ENCODE assay signal across 35 cellular contexts in genomic region chr2:37355735-37356134, GRCh38.
"Had no signal": no experiment of that assay in that cellular context is flagged by ENCODE, and none has a peak within 500 bp of the region (broad histone marks: within the 10 kb centered on the region; RNA-seq: fewer than 3 reads in every experiment).

No MANE protein-coding gene starts in this region.

- H3K4me3 Mint-ChIP-seq: activated CD4-positive, alpha-beta memory T cell treated with anti-CD3 and anti-CD28 coated beads for 36 hours; activated CD4-positive, alpha-beta T cell treated with anti-CD3 and anti-CD28 coated beads, Interleukin-2, amount 10 ng/mL, durations not matched to agents 24 days and 14 days; activated naive CD4-positive, alpha-beta T cell treated with anti-CD3 and anti-CD28 coated beads, Interleukin-2, amount 10 ng/mL, durations not matched to agents 7 days and 5 days; activated naive CD8-positive, alpha-beta T cell treated with anti-CD3 and anti-CD28 coated beads, Interleukin-2, amount 10 ng/mL, durations not matched to agents 7 days and 5 days; activated T-helper 1 cell treated with anti-CD3 and anti-CD28 coated beads, Interleukin-12 subunit alpha, Interleukin-12 subunit beta, Interleukin-2, Interleukin-4 antibody, amounts not matched to agents 30 ng/mL and 10 ng/mL and 1 ng/mL, durations not matched to agents 14 hours and 24 hours and 36 hours; effector memory CD8-positive, alpha-beta T cell; immature natural killer cell; natural killer cell; neural progenitor cell; stimulated activated memory B cell treated with anti-CD40 and anti-IgM and Interleukin-4, amounts not matched to agents 10 μg/mL and 1 μg/mL and 100 μg/mL, for 72 hours; stimulated activated naive CD8-positive, alpha-beta T cell treated with anti-CD3 and anti-CD28 coated beads, Interleukin-15, amount 100 ng/mL, for 72 hours had no signal

- H3K36me3 ChIP-seq: brain microvascular endothelial cell, neural progenitor cell, upper lobe of left lung, vagina, WERI-Rb-1 had no signal

- H3K79me2 ChIP-seq: parathyroid adenoma had no signal

- H3K9me3 Mint-ChIP-seq: activated CD4-positive, alpha-beta memory T cell treated with anti-CD3 and anti-CD28 coated beads for 36 hours; activated CD4-positive, alpha-beta T cell treated with anti-CD3 and anti-CD28 coated beads, Interleukin-2, amount 10 ng/mL, durations not matched to agents 24 days and 14 days; activated naive CD4-positive, alpha-beta T cell treated with anti-CD3 and anti-CD28 coated beads, Interleukin-2, amount 10 ng/mL, durations not matched to agents 7 days and 5 days; activated naive CD8-positive, alpha-beta T cell treated with anti-CD3 and anti-CD28 coated beads, Interleukin-2, amount 10 ng/mL, durations not matched to agents 7 days and 5 days; activated T-helper 1 cell treated with anti-CD3 and anti-CD28 coated beads, Interleukin-12 subunit alpha, Interleukin-12 subunit beta, Interleukin-2, Interleukin-4 antibody, amounts not matched to agents 30 ng/mL and 10 ng/mL and 1 ng/mL, durations not matched to agents 14 hours and 24 hours and 36 hours; effector memory CD8-positive, alpha-beta T cell; immature natural killer cell; natural killer cell; stimulated activated memory B cell treated with anti-CD40 and anti-IgM and Interleukin-4, amounts not matched to agents 10 μg/mL and 1 μg/mL and 100 μg/mL, for 72 hours; stimulated activated naive CD8-positive, alpha-beta T cell treated with anti-CD3 and anti-CD28 coated beads, Interleukin-15, amount 100 ng/mL, for 72 hours had no signal

- DNase-seq: activated CD4-positive, alpha-beta memory T cell treated with anti-CD3 and anti-CD28 coated beads for 36 hours; activated CD4-positive, alpha-beta T cell treated with anti-CD3 and anti-CD28 coated beads, Interleukin-2, amount 10 ng/mL, durations not matched to agents 24 days and 14 days; activated CD8-positive, alpha-beta memory T cell treated with anti-CD3 and anti-CD28 coated beads, Interleukin-2, amount 50 U/mL, for 4 hours; activated effector memory CD4-positive, alpha-beta T cell treated with anti-CD3 and anti-CD28 coated beads, Interleukin-2, amount 50 U/mL, for 16 hours; activated naive CD4-positive, alpha-beta T cell treated with anti-CD3 and anti-CD28 coated beads, Interleukin-2, amount 10 ng/mL, durations not matched to agents 7 days and 5 days; activated naive CD8-positive, alpha-beta T cell treated with anti-CD3 and anti-CD28 coated beads, Interleukin-2, amount 10 ng/mL, durations not matched to agents 7 days and 5 days; activated T-cell treated with anti-CD3 and anti-CD28 coated beads, Interleukin-2, amount 50 U/mL, for 1 hour; brain microvascular endothelial cell; caudate nucleus; cortex of kidney; effector memory CD8-positive, alpha-beta T cell; foreskin fibroblast; head of caudate nucleus; hypothalamus; immature natural killer cell; natural killer cell; occipital lobe; psoas muscle; stimulated activated CD4-positive, alpha-beta T cell treated with anti-CD3 and anti-CD28 coated beads, Interleukin-1b, Interleukin-23, amount 100 ng/mL, for 48 hours; stimulated activated CD4-positive, alpha-beta T cell treated with anti-CD3 and anti-CD28 coated beads, Interleukin-4, amount 100 ng/mL, for 4 hours; stimulated activated CD8-positive, alpha-beta memory T cell treated with anti-CD3 and anti-CD28 coated beads, Interleukin-4, amount 100 ng/mL, for 48 hours; stimulated activated naive CD8-positive, alpha-beta T cell treated with anti-CD3 and anti-CD28 coated beads, Interleukin-15, amount 100 ng/mL, for 72 hours; substantia nigra; T1000; upper lobe of left lung; WERI-Rb-1 had no signal

- H3K27me3 ChIP-seq: brain microvascular endothelial cell, neural progenitor cell, upper lobe of left lung, vagina had no signal

- H3K27ac ChIP-seq: brain microvascular endothelial cell, neural progenitor cell, parathyroid adenoma, psoas muscle, upper lobe of left lung, vagina, WERI-Rb-1 had no signal

- H3K4me1 ChIP-seq: parathyroid adenoma, psoas muscle, vagina had no signal

- H3K36me3 Mint-ChIP-seq: activated CD4-positive, alpha-beta memory T cell treated with anti-CD3 and anti-CD28 coated beads for 36 hours; activated naive CD4-positive, alpha-beta T cell treated with anti-CD3 and anti-CD28 coated beads, Interleukin-2, amount 10 ng/mL, durations not matched to agents 7 days and 5 days; activated naive CD8-positive, alpha-beta T cell treated with anti-CD3 and anti-CD28 coated beads, Interleukin-2, amount 10 ng/mL, durations not matched to agents 7 days and 5 days; immature natural killer cell; natural killer cell; neural progenitor cell; stimulated activated memory B cell treated with anti-CD40 and anti-IgM and Interleukin-4, amounts not matched to agents 10 μg/mL and 1 μg/mL and 100 μg/mL, for 72 hours had no signal

- H2AFZ ChIP-seq: parathyroid adenoma had no signal

- FAIRE-seq: astrocyte had no signal

- H3K4me1 Mint-ChIP-seq: activated CD4-positive, alpha-beta T cell treated with anti-CD3 and anti-CD28 coated beads, Interleukin-2, amount 10 ng/mL, durations not matched to agents 24 days and 14 days; activated naive CD4-positive, alpha-beta T cell treated with anti-CD3 and anti-CD28 coated beads, Interleukin-2, amount 10 ng/mL, durations not matched to agents 7 days and 5 days; activated naive CD8-positive, alpha-beta T cell treated with anti-CD3 and anti-CD28 coated beads, Interleukin-2, amount 10 ng/mL, durations not matched to agents 7 days and 5 days; immature natural killer cell; natural killer cell; neural progenitor cell; stimulated activated naive CD8-positive, alpha-beta T cell treated with anti-CD3 and anti-CD28 coated beads, Interleukin-15, amount 100 ng/mL, for 72 hours had no signal

- H3K4me2 ChIP-seq: neural progenitor cell, smooth muscle cell had no signal

- H3K9ac ChIP-seq: neural progenitor cell, parathyroid adenoma had no signal

- H3K4me3 ChIP-seq: neural progenitor cell, psoas muscle, smooth muscle cell, upper lobe of left lung, vagina had no signal

- H3K9me3 ChIP-seq: psoas muscle, upper lobe of left lung, vagina had no signal

- H3K27ac Mint-ChIP-seq: activated CD4-positive, alpha-beta memory T cell treated with anti-CD3 and anti-CD28 coated beads for 36 hours; activated CD4-positive, alpha-beta T cell treated with anti-CD3 and anti-CD28 coated beads, Interleukin-2, amount 10 ng/mL, durations not matched to agents 24 days and 14 days; activated naive CD4-positive, alpha-beta T cell treated with anti-CD3 and anti-CD28 coated beads, Interleukin-2, amount 10 ng/mL, durations not matched to agents 7 days and 5 days; activated naive CD8-positive, alpha-beta T cell treated with anti-CD3 and anti-CD28 coated beads, Interleukin-2, amount 10 ng/mL, durations not matched to agents 7 days and 5 days; activated T-helper 1 cell treated with anti-CD3 and anti-CD28 coated beads, Interleukin-12 subunit alpha, Interleukin-12 subunit beta, Interleukin-2, Interleukin-4 antibody, amounts not matched to agents 30 ng/mL and 10 ng/mL and 1 ng/mL, durations not matched to agents 14 hours and 24 hours and 36 hours; effector memory CD8-positive, alpha-beta T cell; immature natural killer cell; natural killer cell; neural progenitor cell; stimulated activated memory B cell treated with anti-CD40 and anti-IgM and Interleukin-4, amounts not matched to agents 10 μg/mL and 1 μg/mL and 100 μg/mL, for 72 hours; stimulated activated naive CD8-positive, alpha-beta T cell treated with anti-CD3 and anti-CD28 coated beads, Interleukin-15, amount 100 ng/mL, for 72 hours had no signal

- ATAC-seq: activated CD4-positive, CD25-positive, alpha-beta regulatory T cell treated with anti-CD3 and anti-CD28 coated beads, Interleukin-2, amount 50 U/mL, for 24 hours; effector memory CD8-positive, alpha-beta T cell; esophagus mucosa; natural killer cell; psoas muscle; stimulated activated memory B cell treated with anti-CD40 and anti-IgM and Interleukin-4, amounts not matched to agents 10 μg/mL and 1 μg/mL and 100 μg/mL, for 72 hours; stimulated activated naive CD8-positive, alpha-beta T cell treated with anti-CD3 and anti-CD28 coated beads, Interleukin-15, amount 100 ng/mL, for 72 hours had no signal
